Comparison of ENCODE assay signal across 1 cellular context in the genomic region with DNA sequence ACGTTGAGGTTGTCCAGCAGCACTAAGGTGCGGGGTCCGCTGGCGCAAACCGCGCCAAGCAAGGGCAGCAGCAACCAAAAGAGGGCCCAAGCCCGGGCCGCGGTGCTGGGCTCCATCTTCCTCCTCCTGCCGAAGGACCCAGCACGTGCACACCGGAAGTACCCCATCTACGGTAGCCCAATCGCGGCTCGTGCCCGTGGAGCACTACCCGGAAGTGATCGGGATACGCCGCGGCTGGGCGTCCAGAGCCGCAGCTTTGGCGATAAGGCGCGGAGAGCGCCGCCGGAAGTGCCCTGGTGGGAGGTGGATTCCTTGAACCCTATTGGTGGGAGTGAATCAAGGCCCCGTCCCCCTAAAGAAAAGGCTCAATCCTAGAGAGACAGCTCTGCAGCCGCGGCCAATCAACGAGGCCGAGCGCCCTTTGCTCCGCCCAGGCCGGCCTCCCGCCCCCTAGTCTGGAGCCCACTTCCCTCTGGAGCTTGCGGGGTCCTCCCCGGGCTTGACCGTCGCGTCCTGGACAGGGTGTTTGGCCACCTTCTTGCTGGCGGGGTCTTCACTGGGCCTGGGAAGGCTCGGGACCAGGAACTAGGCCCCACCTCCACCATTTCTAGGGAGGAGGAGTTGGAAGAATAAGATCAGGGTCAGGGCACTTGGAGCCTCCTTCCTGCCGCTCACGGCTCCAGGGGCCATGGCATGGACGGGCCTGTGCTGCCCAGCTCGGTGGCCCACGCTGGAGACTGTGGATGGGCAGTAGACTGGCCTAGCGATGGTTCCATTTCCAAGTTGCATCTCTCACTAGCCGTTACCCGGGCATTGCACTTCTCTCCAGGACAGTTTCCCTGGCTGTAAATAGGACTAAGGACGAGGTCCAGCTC.
A peak's percentile ranks its signal among the peaks of the same experiment; 100 is the strongest.
TF ChIP-seq lines count a peak whose summit lies in the region.

A gene (minus strand): TSS at position 135 of the 875 bp plus-strand sequence. CDS start 19 bp downstream, at position 116.

TF ChIP-seq in K562, 482 proteins besides CTCF, POLR2A, EP300 and RAD21 (continued from another document and continues in another):
- TF ChIP-seq SMC3 (conservative IDR thresholded peaks at IDR 0.05; ENCODE audit: insufficient read depth, low read depth, low read length) (no peak), ZNF143 (CRISPR knock-in tag; IDR thresholded peaks at IDR 0.05) (no peak), FOXA1 (IDR thresholded peaks at IDR 0.05; ENCODE audit: borderline replicate concordance) (no peak), L3MBTL2 (IDR thresholded peaks at IDR 0.05) (no peak; the same call in none of the 2 replicates), ETV5 (CRISPR knock-in tag; IDR thresholded peaks at IDR 0.05; ENCODE audit: low read depth) (peak; percentile 92), CSDE1 (IDR thresholded peaks at IDR 0.05) (no peak), POLR2AphosphoS5 (IDR thresholded peaks at IDR 0.05; ENCODE audit: control insufficient read depth, insufficient read depth, low read depth, low read length) (peak; percentile 80), PHB2 (IDR thresholded peaks at IDR 0.05; ENCODE audit: low read depth) (no peak), TRIM24 (IDR thresholded peaks at IDR 0.05) (no peak), MCM3 (IDR thresholded peaks at IDR 0.05) (no peak), HDAC2 (IDR thresholded peaks at IDR 0.05) (0 out of 2 replicates have a peak, but pooled peaks have one; percentile 39), ZNF311 (CRISPR knock-in tag; IDR thresholded peaks at IDR 0.05) (no peak), PHB (CRISPR knock-in tag; IDR thresholded peaks at IDR 0.05) (no peak), HOXB6 (CRISPR knock-in tag; IDR thresholded peaks at IDR 0.05; ENCODE audit: borderline replicate concordance) (no peak), HNRNPUL1 (IDR thresholded peaks at IDR 0.05; ENCODE audit: low read length) (no peak), TEAD1 (CRISPR knock-in tag; IDR thresholded peaks at IDR 0.05) (peak in 1 of 2 experiments; percentile 10; a peak in 1 of 4 replicates)
- TF ChIP-seq, protein P1, sequence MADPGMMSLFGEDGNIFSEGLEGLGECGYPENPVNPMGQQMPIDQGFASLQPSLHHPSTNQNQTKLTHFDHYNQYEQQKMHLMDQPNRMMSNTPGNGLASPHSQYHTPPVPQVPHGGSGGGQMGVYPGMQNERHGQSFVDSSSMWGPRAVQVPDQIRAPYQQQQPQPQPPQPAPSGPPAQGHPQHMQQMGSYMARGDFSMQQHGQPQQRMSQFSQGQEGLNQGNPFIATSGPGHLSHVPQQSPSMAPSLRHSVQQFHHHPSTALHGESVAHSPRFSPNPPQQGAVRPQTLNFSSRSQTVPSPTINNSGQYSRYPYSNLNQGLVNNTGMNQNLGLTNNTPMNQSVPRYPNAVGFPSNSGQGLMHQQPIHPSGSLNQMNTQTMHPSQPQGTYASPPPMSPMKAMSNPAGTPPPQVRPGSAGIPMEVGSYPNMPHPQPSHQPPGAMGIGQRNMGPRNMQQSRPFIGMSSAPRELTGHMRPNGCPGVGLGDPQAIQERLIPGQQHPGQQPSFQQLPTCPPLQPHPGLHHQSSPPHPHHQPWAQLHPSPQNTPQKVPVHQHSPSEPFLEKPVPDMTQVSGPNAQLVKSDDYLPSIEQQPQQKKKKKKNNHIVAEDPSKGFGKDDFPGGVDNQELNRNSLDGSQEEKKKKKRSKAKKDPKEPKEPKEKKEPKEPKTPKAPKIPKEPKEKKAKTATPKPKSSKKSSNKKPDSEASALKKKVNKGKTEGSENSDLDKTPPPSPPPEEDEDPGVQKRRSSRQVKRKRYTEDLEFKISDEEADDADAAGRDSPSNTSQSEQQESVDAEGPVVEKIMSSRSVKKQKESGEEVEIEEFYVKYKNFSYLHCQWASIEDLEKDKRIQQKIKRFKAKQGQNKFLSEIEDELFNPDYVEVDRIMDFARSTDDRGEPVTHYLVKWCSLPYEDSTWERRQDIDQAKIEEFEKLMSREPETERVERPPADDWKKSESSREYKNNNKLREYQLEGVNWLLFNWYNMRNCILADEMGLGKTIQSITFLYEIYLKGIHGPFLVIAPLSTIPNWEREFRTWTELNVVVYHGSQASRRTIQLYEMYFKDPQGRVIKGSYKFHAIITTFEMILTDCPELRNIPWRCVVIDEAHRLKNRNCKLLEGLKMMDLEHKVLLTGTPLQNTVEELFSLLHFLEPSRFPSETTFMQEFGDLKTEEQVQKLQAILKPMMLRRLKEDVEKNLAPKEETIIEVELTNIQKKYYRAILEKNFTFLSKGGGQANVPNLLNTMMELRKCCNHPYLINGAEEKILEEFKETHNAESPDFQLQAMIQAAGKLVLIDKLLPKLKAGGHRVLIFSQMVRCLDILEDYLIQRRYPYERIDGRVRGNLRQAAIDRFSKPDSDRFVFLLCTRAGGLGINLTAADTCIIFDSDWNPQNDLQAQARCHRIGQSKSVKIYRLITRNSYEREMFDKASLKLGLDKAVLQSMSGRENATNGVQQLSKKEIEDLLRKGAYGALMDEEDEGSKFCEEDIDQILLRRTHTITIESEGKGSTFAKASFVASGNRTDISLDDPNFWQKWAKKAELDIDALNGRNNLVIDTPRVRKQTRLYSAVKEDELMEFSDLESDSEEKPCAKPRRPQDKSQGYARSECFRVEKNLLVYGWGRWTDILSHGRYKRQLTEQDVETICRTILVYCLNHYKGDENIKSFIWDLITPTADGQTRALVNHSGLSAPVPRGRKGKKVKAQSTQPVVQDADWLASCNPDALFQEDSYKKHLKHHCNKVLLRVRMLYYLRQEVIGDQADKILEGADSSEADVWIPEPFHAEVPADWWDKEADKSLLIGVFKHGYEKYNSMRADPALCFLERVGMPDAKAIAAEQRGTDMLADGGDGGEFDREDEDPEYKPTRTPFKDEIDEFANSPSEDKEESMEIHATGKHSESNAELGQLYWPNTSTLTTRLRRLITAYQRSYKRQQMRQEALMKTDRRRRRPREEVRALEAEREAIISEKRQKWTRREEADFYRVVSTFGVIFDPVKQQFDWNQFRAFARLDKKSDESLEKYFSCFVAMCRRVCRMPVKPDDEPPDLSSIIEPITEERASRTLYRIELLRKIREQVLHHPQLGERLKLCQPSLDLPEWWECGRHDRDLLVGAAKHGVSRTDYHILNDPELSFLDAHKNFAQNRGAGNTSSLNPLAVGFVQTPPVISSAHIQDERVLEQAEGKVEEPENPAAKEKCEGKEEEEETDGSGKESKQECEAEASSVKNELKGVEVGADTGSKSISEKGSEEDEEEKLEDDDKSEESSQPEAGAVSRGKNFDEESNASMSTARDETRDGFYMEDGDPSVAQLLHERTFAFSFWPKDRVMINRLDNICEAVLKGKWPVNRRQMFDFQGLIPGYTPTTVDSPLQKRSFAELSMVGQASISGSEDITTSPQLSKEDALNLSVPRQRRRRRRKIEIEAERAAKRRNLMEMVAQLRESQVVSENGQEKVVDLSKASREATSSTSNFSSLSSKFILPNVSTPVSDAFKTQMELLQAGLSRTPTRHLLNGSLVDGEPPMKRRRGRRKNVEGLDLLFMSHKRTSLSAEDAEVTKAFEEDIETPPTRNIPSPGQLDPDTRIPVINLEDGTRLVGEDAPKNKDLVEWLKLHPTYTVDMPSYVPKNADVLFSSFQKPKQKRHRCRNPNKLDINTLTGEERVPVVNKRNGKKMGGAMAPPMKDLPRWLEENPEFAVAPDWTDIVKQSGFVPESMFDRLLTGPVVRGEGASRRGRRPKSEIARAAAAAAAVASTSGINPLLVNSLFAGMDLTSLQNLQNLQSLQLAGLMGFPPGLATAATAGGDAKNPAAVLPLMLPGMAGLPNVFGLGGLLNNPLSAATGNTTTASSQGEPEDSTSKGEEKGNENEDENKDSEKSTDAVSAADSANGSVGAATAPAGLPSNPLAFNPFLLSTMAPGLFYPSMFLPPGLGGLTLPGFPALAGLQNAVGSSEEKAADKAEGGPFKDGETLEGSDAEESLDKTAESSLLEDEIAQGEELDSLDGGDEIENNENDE (IDR thresholded peaks at IDR 0.05; ENCODE audit: low read depth, low read length) = no peak
- TF ChIP-seq, protein P2, sequence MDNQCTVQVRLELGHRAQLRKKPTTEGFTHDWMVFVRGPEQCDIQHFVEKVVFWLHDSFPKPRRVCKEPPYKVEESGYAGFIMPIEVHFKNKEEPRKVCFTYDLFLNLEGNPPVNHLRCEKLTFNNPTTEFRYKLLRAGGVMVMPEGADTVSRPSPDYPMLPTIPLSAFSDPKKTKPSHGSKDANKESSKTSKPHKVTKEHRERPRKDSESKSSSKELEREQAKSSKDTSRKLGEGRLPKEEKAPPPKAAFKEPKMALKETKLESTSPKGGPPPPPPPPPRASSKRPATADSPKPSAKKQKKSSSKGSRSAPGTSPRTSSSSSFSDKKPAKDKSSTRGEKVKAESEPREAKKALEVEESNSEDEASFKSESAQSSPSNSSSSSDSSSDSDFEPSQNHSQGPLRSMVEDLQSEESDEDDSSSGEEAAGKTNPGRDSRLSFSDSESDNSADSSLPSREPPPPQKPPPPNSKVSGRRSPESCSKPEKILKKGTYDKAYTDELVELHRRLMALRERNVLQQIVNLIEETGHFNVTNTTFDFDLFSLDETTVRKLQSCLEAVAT (IDR thresholded peaks at IDR 0.05) = 0 out of 4 replicates have a peak, but pooled peaks of 1 of the 2 experiments have one; percentile 38
- TF ChIP-seq, protein P3, sequence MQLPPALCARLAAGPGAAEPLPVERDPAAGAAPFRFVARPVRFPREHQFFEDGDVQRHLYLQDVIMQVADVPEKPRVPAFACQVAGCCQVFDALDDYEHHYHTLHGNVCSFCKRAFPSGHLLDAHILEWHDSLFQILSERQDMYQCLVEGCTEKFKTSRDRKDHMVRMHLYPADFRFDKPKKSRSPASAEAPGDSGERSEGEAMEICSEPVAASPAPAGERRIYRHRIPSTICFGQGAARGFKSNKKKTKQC (CRISPR knock-in tag; IDR thresholded peaks at IDR 0.05) = peak; percentile 21; the same call in 1 of the 2 replicates
- TF ChIP-seq, protein P4, sequence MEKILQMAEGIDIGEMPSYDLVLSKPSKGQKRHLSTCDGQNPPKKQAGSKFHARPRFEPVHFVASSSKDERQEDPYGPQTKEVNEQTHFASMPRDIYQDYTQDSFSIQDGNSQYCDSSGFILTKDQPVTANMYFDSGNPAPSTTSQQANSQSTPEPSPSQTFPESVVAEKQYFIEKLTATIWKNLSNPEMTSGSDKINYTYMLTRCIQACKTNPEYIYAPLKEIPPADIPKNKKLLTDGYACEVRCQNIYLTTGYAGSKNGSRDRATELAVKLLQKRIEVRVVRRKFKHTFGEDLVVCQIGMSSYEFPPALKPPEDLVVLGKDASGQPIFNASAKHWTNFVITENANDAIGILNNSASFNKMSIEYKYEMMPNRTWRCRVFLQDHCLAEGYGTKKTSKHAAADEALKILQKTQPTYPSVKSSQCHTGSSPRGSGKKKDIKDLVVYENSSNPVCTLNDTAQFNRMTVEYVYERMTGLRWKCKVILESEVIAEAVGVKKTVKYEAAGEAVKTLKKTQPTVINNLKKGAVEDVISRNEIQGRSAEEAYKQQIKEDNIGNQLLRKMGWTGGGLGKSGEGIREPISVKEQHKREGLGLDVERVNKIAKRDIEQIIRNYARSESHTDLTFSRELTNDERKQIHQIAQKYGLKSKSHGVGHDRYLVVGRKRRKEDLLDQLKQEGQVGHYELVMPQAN (IDR thresholded peaks at IDR 0.05; ENCODE audit: borderline replicate concordance) = peak; percentile 84; the same call in 1 of the 2 replicates
- TF ChIP-seq, protein P5, sequence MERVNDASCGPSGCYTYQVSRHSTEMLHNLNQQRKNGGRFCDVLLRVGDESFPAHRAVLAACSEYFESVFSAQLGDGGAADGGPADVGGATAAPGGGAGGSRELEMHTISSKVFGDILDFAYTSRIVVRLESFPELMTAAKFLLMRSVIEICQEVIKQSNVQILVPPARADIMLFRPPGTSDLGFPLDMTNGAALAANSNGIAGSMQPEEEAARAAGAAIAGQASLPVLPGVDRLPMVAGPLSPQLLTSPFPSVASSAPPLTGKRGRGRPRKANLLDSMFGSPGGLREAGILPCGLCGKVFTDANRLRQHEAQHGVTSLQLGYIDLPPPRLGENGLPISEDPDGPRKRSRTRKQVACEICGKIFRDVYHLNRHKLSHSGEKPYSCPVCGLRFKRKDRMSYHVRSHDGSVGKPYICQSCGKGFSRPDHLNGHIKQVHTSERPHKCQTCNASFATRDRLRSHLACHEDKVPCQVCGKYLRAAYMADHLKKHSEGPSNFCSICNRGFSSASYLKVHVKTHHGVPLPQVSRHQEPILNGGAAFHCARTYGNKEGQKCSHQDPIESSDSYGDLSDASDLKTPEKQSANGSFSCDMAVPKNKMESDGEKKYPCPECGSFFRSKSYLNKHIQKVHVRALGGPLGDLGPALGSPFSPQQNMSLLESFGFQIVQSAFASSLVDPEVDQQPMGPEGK (CRISPR knock-in tag; IDR thresholded peaks at IDR 0.05; ENCODE audit: borderline replicate concordance) = no peak
- TF ChIP-seq, protein P6, sequence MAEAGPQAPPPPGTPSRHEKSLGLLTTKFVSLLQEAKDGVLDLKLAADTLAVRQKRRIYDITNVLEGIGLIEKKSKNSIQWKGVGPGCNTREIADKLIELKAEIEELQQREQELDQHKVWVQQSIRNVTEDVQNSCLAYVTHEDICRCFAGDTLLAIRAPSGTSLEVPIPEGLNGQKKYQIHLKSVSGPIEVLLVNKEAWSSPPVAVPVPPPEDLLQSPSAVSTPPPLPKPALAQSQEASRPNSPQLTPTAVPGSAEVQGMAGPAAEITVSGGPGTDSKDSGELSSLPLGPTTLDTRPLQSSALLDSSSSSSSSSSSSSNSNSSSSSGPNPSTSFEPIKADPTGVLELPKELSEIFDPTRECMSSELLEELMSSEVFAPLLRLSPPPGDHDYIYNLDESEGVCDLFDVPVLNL (CRISPR knock-in tag; IDR thresholded peaks at IDR 0.05; ENCODE audit: low read depth) = no peak
- TF ChIP-seq, protein P7, sequence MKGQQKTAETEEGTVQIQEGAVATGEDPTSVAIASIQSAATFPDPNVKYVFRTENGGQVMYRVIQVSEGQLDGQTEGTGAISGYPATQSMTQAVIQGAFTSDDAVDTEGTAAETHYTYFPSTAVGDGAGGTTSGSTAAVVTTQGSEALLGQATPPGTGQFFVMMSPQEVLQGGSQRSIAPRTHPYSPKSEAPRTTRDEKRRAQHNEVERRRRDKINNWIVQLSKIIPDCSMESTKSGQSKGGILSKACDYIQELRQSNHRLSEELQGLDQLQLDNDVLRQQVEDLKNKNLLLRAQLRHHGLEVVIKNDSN (CRISPR knock-in tag; IDR thresholded peaks at IDR 0.05) = peak; percentile 69
